8 cellular contexts compared by ENCODE assay signal in the genomic region with DNA sequence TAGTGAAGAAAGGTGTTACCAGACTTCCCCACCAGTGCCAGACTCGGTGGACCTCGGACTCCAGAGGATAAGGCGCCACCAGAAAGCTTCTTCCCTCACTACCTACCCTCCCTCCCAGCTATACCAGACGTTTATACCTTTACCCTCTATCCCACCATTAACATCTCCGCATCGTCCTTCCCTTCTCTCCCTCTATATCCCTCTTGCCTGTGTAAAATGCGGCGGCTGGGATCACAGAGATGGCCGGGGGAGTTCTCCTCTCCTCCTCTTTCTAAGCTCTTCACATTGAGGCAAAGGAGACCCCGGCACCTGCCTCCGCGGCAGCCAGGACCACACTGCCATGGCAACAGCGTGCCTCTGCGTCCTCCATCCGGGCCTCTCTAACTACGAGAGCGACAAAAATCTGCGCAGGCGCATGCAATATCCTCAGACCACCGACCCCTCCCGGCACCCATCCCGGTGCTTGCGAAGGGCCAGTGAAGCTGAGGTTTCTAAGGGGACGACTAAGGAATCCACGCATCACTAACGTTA. TPM values are rescaled to one million over a fixed set of nuclear protein-coding genes. Genes with fewer than 3 reads are reported as not detected.
A peak's percentile ranks its signal among the peaks of the same experiment; 100 is the strongest.
DNase-seq lines count a peak whose midpoint lies in the region; ATAC-seq, FAIRE-seq and TF ChIP-seq lines count a peak whose summit lies in the region.

A gene (minus strand): TSS at position 394 of the 531 bp plus-strand sequence. CDS start 2,547 bp downstream, outside the sequence.

- TF ChIP-seq CTCF in heart right ventricle (IDR thresholded peaks at IDR 0.05), result no peak
- TF ChIP-seq CTCF in type B pancreatic cell (conservative IDR thresholded peaks at IDR 0.05), result no peak

- peaks cover 47% of the 10 kb centered on the region for H3K27me3 Mint-ChIP-seq in activated naive CD8-positive, alpha-beta T cell
- H3K27me3 Mint-ChIP-seq in type B pancreatic cell, result peaks cover 48% of the 10 kb centered on the region

- H3K4me1 Mint-ChIP-seq in activated naive CD8-positive, alpha-beta T cell (ENCODE audit: low read depth), result peaks cover 8% of the 10 kb centered on the region
- peaks cover 17% of the 10 kb centered on the region for H3K4me1 Mint-ChIP-seq in type B pancreatic cell (ENCODE audit: unreplicated experiment)

- H3K4me1 ChIP-seq in heart right ventricle, result peaks cover 0 to 12% (median 0%) of the 10 kb centered on the region in 9 donors

- no peaks in the 10 kb centered on the region for H3K36me3 Mint-ChIP-seq in activated naive CD8-positive, alpha-beta T cell
- no peaks in the 10 kb centered on the region for H3K36me3 Mint-ChIP-seq in type B pancreatic cell

- peak; percentile 3 for DNase-seq in GM12892 (ENCODE audit: insufficient read length)
- DNase-seq in SHP77 (lab: John Stamatoyannopoulos, UW), result peak; percentile 97 to 98
- DNase-seq in heart right ventricle, result peak; percentile 63 to 70
- DNase-seq in pons (ENCODE audit: low spot score), result peak; percentile 57
- DNase-seq in type B pancreatic cell (ENCODE audit: extremely low spot score, unreplicated experiment), result peak; percentile 86
- no peak for DNase-seq in mesenteric fat pad (ENCODE audit: low spot score)

- H3K9me3 ChIP-seq in heart right ventricle, result peaks cover 0 to under 1% (median 0%) of the 10 kb centered on the region in 11 donors

- H3K36me3 ChIP-seq in heart right ventricle, result no peaks in the 10 kb centered on the region

- peaks cover 0 to 43% (median 0%) of the 10 kb centered on the region in 7 donors for H3K27me3 ChIP-seq in heart right ventricle

- peak within 1 kb of the TSS; percentile 96 for H3K4me3 Mint-ChIP-seq in activated naive CD8-positive, alpha-beta T cell
- peak within 1 kb of the TSS; percentile 99 for H3K4me3 Mint-ChIP-seq in type B pancreatic cell

- peak within 1 kb of the TSS in 3 of 10 donors; percentile 5 to 20 (median 6) for H3K27ac ChIP-seq in heart right ventricle

- H3K4me3 ChIP-seq in heart right ventricle, result peak within 1 kb of the TSS; percentile 35 to 63 (median 52)

- TF ChIP-seq POLR2A in GM12892 (IDR thresholded peaks at IDR 0.05; ENCODE audit: low read depth, low read length), result no peak

- intact Hi-C loops in heart right ventricle (cut with DNase I), result no loop called here

- WGBS in heart right ventricle, 2 donors, result 1 to 2% methylated on average over 26 of the region's 26 CpGs

- H3K9me3 Mint-ChIP-seq in activated naive CD8-positive, alpha-beta T cell (ENCODE audit: low read depth), result no peaks in the 10 kb centered on the region
- no peaks in the 10 kb centered on the region for H3K9me3 Mint-ChIP-seq in type B pancreatic cell

- ATAC-seq in HG03432 (IDR thresholded peaks at IDR 0.05; ENCODE audit: unreplicated experiment), result peak; percentile 96
- ATAC-seq in heart right ventricle, result peak; percentile 73 to 98 (median 94)

- no peak within 1 kb of the TSS for H3K27ac Mint-ChIP-seq in activated naive CD8-positive, alpha-beta T cell
- peak within 1 kb of the TSS; percentile 32 for H3K27ac Mint-ChIP-seq in type B pancreatic cell

- peak; percentile 73 for FAIRE-seq in GM12892 (lab: Jason Lieb, UNC)

RNA-seq across cellular contexts. Expression of the gene that starts here (rescaled TPM):
- polyA plus RNA-seq in GM12892 (2012; ENCODE audit: missing spikeins), result not detected
- total RNA-seq in heart right ventricle (1 to 10 TPM in 4 of 10 donors, under 1 TPM in 6; 0.52 to 1.5 (median 0.96) TPM), type B pancreatic cell (ENCODE audit: low replicate concordance) (0.90 and 3.5 TPM in 2 replicates), mesenteric fat pad (0.58 TPM)
- 1 to 10 TPM in 1 of 2 donors, under 1 TPM in 1; 0.51 to 1.0 TPM for polyA plus RNA-seq in heart right ventricle
